Comparison of ENCODE assay signal across 32 cellular contexts in the genomic region with DNA sequence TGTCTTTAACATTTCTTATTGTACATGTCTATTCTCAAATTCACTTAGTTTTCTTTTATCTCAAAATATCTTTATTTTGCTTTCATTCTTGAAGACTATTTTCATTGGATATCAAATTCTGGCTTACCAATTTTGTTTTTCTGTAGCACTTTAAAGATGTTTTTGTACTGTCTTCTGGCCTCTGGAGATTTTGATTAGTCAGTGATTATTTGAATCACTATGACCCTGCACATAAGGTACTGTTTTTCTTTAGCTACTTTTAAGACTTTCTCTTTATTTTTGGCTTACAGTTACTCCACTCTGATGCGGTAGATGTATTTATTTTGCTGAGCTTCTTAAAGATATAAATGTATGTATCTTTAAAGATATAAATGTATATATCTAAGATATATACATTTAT. TPM values are rescaled to one million over a fixed set of nuclear protein-coding genes. Genes with fewer than 3 reads are reported as not detected.
"Had no signal": no experiment of that assay in that cellular context is flagged by ENCODE, and none has a peak within 500 bp of the region (broad histone marks: within the 10 kb centered on the region; RNA-seq: fewer than 3 reads in every experiment).

No MANE protein-coding gene starts in this region.

- H3K36me3 ChIP-seq: left lung, lower lobe of right lung, neural progenitor cell, neutrophil, ovary, right atrium auricular region, right lobe of liver, stomach, thyroid gland, transverse colon, upper lobe of left lung, vagina had no signal

- H3K27me3 ChIP-seq: left lung, neural progenitor cell, neutrophil, ovary, right atrium auricular region, right lobe of liver, testis, thyroid gland, transverse colon, vagina had no signal

- H3K4me2 ChIP-seq: neural progenitor cell had no signal

- H3K4me1 ChIP-seq: testis had no signal

- ATAC-seq: left colon; left lung; lower lobe of right lung; natural killer cell; right lobe of liver; stimulated activated naive B cell treated with anti-CD40 and anti-IgM and Interleukin-4, amounts not matched to agents 10 μg/mL and 1 μg/mL and 100 μg/mL, for 72 hours; stimulated activated naive CD8-positive, alpha-beta T cell treated with anti-CD3 and anti-CD28 coated beads, Interleukin-15, Interleukin-2, amounts not matched to agents 100 U/mL and 50 U/mL, for 24 hours had no signal

- H3K4me3 ChIP-seq: left lung, lower lobe of right lung, neural progenitor cell, ovary, right atrium auricular region, right lobe of liver, skin epidermis, stomach, testis, thyroid gland, transverse colon, upper lobe of left lung, vagina had no signal

- H3K27ac ChIP-seq: left lung, lower lobe of right lung, neural progenitor cell, neutrophil, ovary, right atrium auricular region, right lobe of liver, skin epidermis, stomach, testis, thyroid gland, transverse colon, upper lobe of left lung, vagina had no signal

- FAIRE-seq: islet of Langerhans, kidney had no signal

- DNase-seq: hypothalamus; immature natural killer cell; kidney; left colon; left lung; lower lobe of right lung; mammary epithelial cell; mesendoderm; naive B cell; natural killer cell; nephron progenitor cell; occipital lobe; ovary; right lobe of liver; stimulated activated CD4-positive, alpha-beta T cell treated with anti-CD3 and anti-CD28 coated beads, Interleukin-12 subunit alpha, Interleukin-12 subunit beta, amount 100 ng/mL, for 4 hours; stimulated activated CD4-positive, alpha-beta T cell treated with anti-CD3 and anti-CD28 coated beads, Interleukin-15, amount 100 ng/mL, for 24 hours; stimulated activated CD4-positive, alpha-beta T cell treated with anti-CD3 and anti-CD28 coated beads, Interleukin-2, amount 100 ng/mL, for 24 hours; stimulated activated CD4-positive, alpha-beta T cell treated with anti-CD3 and anti-CD28 coated beads, Interleukin-4, amount 100 ng/mL, for 1 hour; stimulated activated naive B cell treated with anti-CD40 and anti-IgM and Interleukin-4, amounts not matched to agents 10 μg/mL and 1 μg/mL and 100 μg/mL, for 72 hours; stimulated activated naive CD8-positive, alpha-beta T cell treated with anti-CD3 and anti-CD28 coated beads, Interleukin-15, Interleukin-2, amounts not matched to agents 100 U/mL and 50 U/mL, for 24 hours; stomach; testis; thyroid gland; transverse colon; upper lobe of left lung had no signal

- H3K9me3 ChIP-seq: left lung, lower lobe of right lung, neutrophil, ovary, right atrium auricular region, right lobe of liver, stomach, testis, thyroid gland, transverse colon, upper lobe of left lung, vagina had no signal

- H3K9ac ChIP-seq: neural progenitor cell had no signal

RNA-seq across cellular contexts. Expression of a gene that starts 49.6 kb away (rescaled TPM):
- total RNA-seq: lower lobe of right lung, natural killer cell, right atrium auricular region, vagina had no signal
- polyA plus RNA-seq: immature natural killer cell, urinary bladder had no signal
